ENCODE assay signal across 18 cellular contexts in the genomic region with DNA sequence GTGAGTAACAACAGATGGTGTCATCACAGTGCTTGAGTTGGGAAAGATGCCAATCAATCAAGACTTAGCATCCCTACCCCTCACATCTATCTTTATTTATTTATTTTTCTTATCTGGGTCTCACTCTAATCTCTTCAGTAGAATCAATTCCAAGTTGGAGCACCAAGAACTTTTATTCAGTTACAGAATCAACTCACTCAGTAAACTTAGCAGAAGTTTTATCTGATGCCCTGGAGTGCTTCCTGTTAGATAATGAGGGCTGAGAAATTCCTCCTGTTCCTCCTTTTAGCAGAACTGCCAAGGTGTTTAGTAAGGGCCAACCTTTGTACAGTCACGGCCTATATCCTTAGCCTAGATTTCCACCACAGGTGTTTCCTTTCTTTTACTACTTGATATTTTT. TPM values are rescaled to one million over a fixed set of nuclear protein-coding genes. Genes with fewer than 3 reads are reported as not detected.
"Had no signal": no experiment of that assay in that cellular context is flagged by ENCODE, and none has a peak within 500 bp of the region (broad histone marks: within the 10 kb centered on the region; RNA-seq: fewer than 3 reads in every experiment).

No MANE protein-coding gene starts in this region.

- DNase-seq: KBM-7, NCI-H1092 treated with DMSO at 0.1 percent for 48 hours, NCI-H1436, NCI-H1930, NCI-H2081, NCI-H2107, NCI-H526 treated with DMSO at 0.1 percent for 48 hours, NCI-H774, SHP77, SK-N-SH, SW 1271, T-cell had no signal

- ATAC-seq: T-cell had no signal

- H3K9me3 ChIP-seq: SK-N-SH had no signal

- H3K27ac ChIP-seq: RWPE1 had no signal

RNA-seq across cellular contexts. Expression of a gene that starts 11.3 kb away (rescaled TPM):
- total RNA-seq: HT-29, LHCN-M2, MCF 10A, NCI-H460, SK-MEL-5, T-cell had no signal
- polyA plus RNA-seq: SK-N-SH had no signal
